In genomic region chr2:9191044-9191481, GRCh38 we compare ENCODE assay signal across 8 cellular contexts. TPM values are rescaled to one million over a fixed set of nuclear protein-coding genes. Genes with fewer than 3 reads are reported as not detected.
A peak's percentile ranks its signal among the peaks of the same experiment; 100 is the strongest.
DNase-seq lines count a peak whose midpoint lies in the region; ATAC-seq and TF ChIP-seq lines count a peak whose summit lies in the region.

No MANE protein-coding gene starts in this region.

- H3K36me3 Mint-ChIP-seq in stimulated activated effector memory CD8-positive, alpha-beta T cell treated with anti-CD3 and anti-CD28 coated beads, Interleukin-12 subunit alpha, Interleukin-12 subunit beta, amount 100 ng/mL, for 72 hours, result no peaks in the 10 kb centered on the region

- no peaks in the 10 kb centered on the region for H3K27me3 ChIP-seq in lung (ENCODE audit: control insufficient read depth, insufficient read depth)
- H3K27me3 ChIP-seq in tibial nerve, result no peaks in the 10 kb centered on the region

- TF ChIP-seq CTCF in lung (IDR thresholded peaks at IDR 0.05; ENCODE audit: control extremely low read depth, extremely low read depth) (no peak), tibial nerve (IDR thresholded peaks at IDR 0.05) (no peak)

- peak; percentile 53 for ATAC-seq in lung (ENCODE audit: insufficient read depth, low FRiP score)
- no peak for ATAC-seq in stimulated activated effector memory CD8-positive, alpha-beta T cell treated with anti-CD3 and anti-CD28 coated beads, Interleukin-12 subunit alpha, Interleukin-12 subunit beta, amount 100 ng/mL, for 72 hours

- no peaks in the 10 kb centered on the region for H3K4me1 Mint-ChIP-seq in stimulated activated effector memory CD8-positive, alpha-beta T cell treated with anti-CD3 and anti-CD28 coated beads, Interleukin-12 subunit alpha, Interleukin-12 subunit beta, amount 100 ng/mL, for 72 hours

- H3K27ac Mint-ChIP-seq in stimulated activated effector memory CD8-positive, alpha-beta T cell treated with anti-CD3 and anti-CD28 coated beads, Interleukin-12 subunit alpha, Interleukin-12 subunit beta, amount 100 ng/mL, for 72 hours, result no peak overlapping the region

- H3K36me3 ChIP-seq in lung (ENCODE audit: control insufficient read depth in 2 of 2, insufficient read depth in 2 of 2, low read length in 2 of 2) (no peaks in the 10 kb centered on the region), tibial nerve (no peaks in the 10 kb centered on the region)

- H3K4me3 ChIP-seq in lung (no peak overlapping the region), tibial nerve (no peak overlapping the region)

- TF ChIP-seq POLR2A in tibial nerve (IDR thresholded peaks at IDR 0.05), result no peak

- H3K9me3 ChIP-seq in lung (ENCODE audit: control insufficient read depth in 2 of 2, insufficient read depth in 1 of 2, low read length in 1 of 2), result no peaks in the 10 kb centered on the region
- H3K9me3 ChIP-seq in tibial nerve, result no peaks in the 10 kb centered on the region

- 41 to 53% methylated on average over 9 of the region's 9 CpGs for WGBS in lung, 2 donors
- WGBS in tibial nerve, 2 donors, result 11% methylated on average over 8 to 9 of the region's 9 CpGs

- no peaks in the 10 kb centered on the region for H3K9me3 Mint-ChIP-seq in stimulated activated effector memory CD8-positive, alpha-beta T cell treated with anti-CD3 and anti-CD28 coated beads, Interleukin-12 subunit alpha, Interleukin-12 subunit beta, amount 100 ng/mL, for 72 hours

- H3K27ac ChIP-seq in lung (ENCODE audit: low read depth in 1 of 2, low read length in 1 of 2) (peak overlapping the region; percentile 68 to 81), tibial nerve (peak overlapping the region; percentile 66 to 85 (median 76))

- peak in 1 of 2 donors; percentile 93 for TF ChIP-seq EP300 in tibial nerve (IDR thresholded peaks at IDR 0.05)

- H3K4me3 Mint-ChIP-seq in stimulated activated effector memory CD8-positive, alpha-beta T cell treated with anti-CD3 and anti-CD28 coated beads, Interleukin-12 subunit alpha, Interleukin-12 subunit beta, amount 100 ng/mL, for 72 hours, result no peak overlapping the region

- DNase-seq in DMS53 (lab: John Stamatoyannopoulos, UW) (peak; percentile 57), DMS53 treated with DMSO at 0.1 percent for 48 hours (lab: John Stamatoyannopoulos, UW; ENCODE audit: unreplicated experiment) (no peak), dermis blood vessel endothelial cell (peak; percentile 70), lung (ENCODE audit: low spot score) (peak; percentile 48), tibial nerve (ENCODE audit: low spot score in 2 of 2) (peak; percentile 59 to 67), OCI-M1 (lab: John Stamatoyannopoulos, UW) (no peak)
- DNase-seq in NK-92 treated with Interleukin-12 subunit alpha and Interleukin-12 subunit beta, amount 100 ng/mL, for 24 hours (lab: John Stamatoyannopoulos, UW), result no peak
- no peak for DNase-seq in stimulated activated effector memory CD8-positive, alpha-beta T cell treated with anti-CD3 and anti-CD28 coated beads, Interleukin-12 subunit alpha, Interleukin-12 subunit beta, amount 100 ng/mL, for 72 hours (ENCODE audit: low spot score in 2 of 2)

- H3K4me1 ChIP-seq in lung (ENCODE audit: control insufficient read depth in 2 of 2, insufficient read depth in 2 of 2, low read length in 2 of 2), result peaks cover 5 to 11% of the 10 kb centered on the region in 2 donors
- H3K4me1 ChIP-seq in tibial nerve, result peaks cover 0 to 48% (median 23%) of the 10 kb centered on the region in 4 donors

RNA-seq across cellular contexts. Expression of gene ASAP2, which starts 15.5 kb away (rescaled TPM):
- total RNA-seq in dermis blood vessel endothelial cell (58.0 and 59.6 TPM in 2 replicates), lung (10 to 100 TPM; 19.2 to 30.9 TPM), tibial nerve (10 to 100 TPM; 28.2 to 38.0 (median 31.7) TPM)
- 10 to 100 TPM in 1 of 2 donors, 1 to 10 TPM in 1; 7.4 to 14.8 TPM for polyA plus RNA-seq in lung

Comparison
In these comparisons a context has a peak if more than half of its experiments do, and no peak if none do; other contexts are left out.
1. DNase-seq: peak in DMS53 (single experiment), dermis blood vessel endothelial cell (single experiment), lung (single experiment) and tibial nerve (2 of 2); none in DMS53 treated with DMSO at 0.1 percent for 48 hours (single experiment), NK-92 treated with Interleukin-12 subunit alpha and Interleukin-12 subunit beta, amount 100 ng/mL, for 24 hours (single experiment), OCI-M1 (single experiment) and stimulated activated effector memory CD8-positive, alpha-beta T cell treated with anti-CD3 and anti-CD28 coated beads, Interleukin-12 subunit alpha, Interleukin-12 subunit beta, amount 100 ng/mL, for 72 hours (0 of 2).